ENCODE assay signal across 9 cellular contexts in the genomic region with DNA sequence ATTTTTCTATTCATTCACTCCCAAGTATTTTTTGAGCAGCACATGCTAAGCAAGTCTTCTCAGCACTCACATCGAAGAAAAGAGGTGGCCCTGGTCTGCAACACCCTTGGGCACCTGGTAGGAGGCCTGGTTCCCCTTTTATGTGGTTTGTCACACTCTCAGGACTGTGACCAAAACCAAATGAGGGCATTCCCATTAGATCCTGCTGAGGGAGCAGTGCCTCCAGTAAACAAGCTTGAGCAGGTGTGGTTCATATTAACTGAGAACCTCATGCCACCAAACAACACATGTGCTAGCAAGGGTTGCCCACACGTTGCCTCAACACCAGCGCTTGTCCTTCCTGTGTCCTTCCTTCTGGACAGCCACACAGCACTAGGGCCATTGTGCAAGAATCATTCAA. TPM values are rescaled to one million over a fixed set of nuclear protein-coding genes. Genes with fewer than 3 reads are reported as not detected.
DNase-seq lines count a peak whose midpoint lies in the region; ATAC-seq and TF ChIP-seq lines count a peak whose summit lies in the region.
"Had no signal": no experiment of that assay in that cellular context is flagged by ENCODE, and none has a peak within 500 bp of the region (broad histone marks: within the 10 kb centered on the region; RNA-seq: fewer than 3 reads in every experiment).

No MANE protein-coding gene starts in this region.

- no peak for TF ChIP-seq POLR2A in gastroesophageal sphincter (IDR thresholded peaks at IDR 0.05)

- H3K27ac ChIP-seq in hepatocyte (no peak overlapping the region), gastroesophageal sphincter (no peak overlapping the region)

- H3K9me2 ChIP-seq in hepatocyte (replicated peaks; ENCODE audit: insufficient read depth), result no peaks in the 10 kb centered on the region

- no peaks in the 10 kb centered on the region for H3K27me3 ChIP-seq in hepatocyte
- H3K27me3 ChIP-seq in gastroesophageal sphincter, result no peaks in the 10 kb centered on the region

- H2AFZ ChIP-seq in hepatocyte, result no peak overlapping the region

- TF ChIP-seq CTCF in hepatocyte (IDR thresholded peaks at IDR 0.05; ENCODE audit: poor library complexity) (no peak), gastroesophageal sphincter (IDR thresholded peaks at IDR 0.05) (no peak)

- H3K4me3 ChIP-seq in hepatocyte (no peak overlapping the region), gastroesophageal sphincter (no peak overlapping the region)

- 89% methylated on average over 3 of the region's 3 CpGs for WGBS in hepatocyte (ENCODE audit: low lambda C conversion rate, missing lambda C conversion rate)
- 89 to 95% methylated on average over 3 of the region's 3 CpGs for WGBS in gastroesophageal sphincter (ENCODE audit: low coverage in 1 of 2), 2 donors

- peak overlapping the region; percentile 37 for H3K27ac Mint-ChIP-seq in stimulated activated naive B cell treated with anti-CD40 and anti-IgM and Interleukin-4, amounts not matched to agents 10 μg/mL and 1 μg/mL and 100 μg/mL, for 72 hours
- H3K27ac Mint-ChIP-seq in activated CD4-positive, alpha-beta T cell treated with anti-CD3 and anti-CD28 coated beads, Interleukin-2, amount 10 ng/mL, durations not matched to agents 7 days and 5 days, result no peak overlapping the region
- H3K27ac Mint-ChIP-seq: brain had no signal

- H4K20me1 ChIP-seq in hepatocyte (ENCODE audit: insufficient read depth, poor library complexity, severe bottlenecking), result no peaks in the 10 kb centered on the region

- ATAC-seq in HG02884 (IDR thresholded peaks at IDR 0.05; ENCODE audit: unreplicated experiment) (peak; percentile 76), gastroesophageal sphincter (no peak)
- ATAC-seq in stimulated activated naive B cell treated with anti-CD40 and anti-IgM and Interleukin-4, amounts not matched to agents 10 μg/mL and 1 μg/mL and 100 μg/mL, for 72 hours (replicated peaks), result peak; percentile 85 to 86

- DNase-seq in NCI-H748 (lab: John Stamatoyannopoulos, UW; ENCODE audit: unreplicated experiment) (peak; percentile 20), NCI-H748 treated with DMSO at 0.1 percent for 48 hours (lab: John Stamatoyannopoulos, UW) (no peak), NCI-H69 (lab: John Stamatoyannopoulos, UW) (peak; percentile 49), hepatocyte (ENCODE audit: low spot score) (no peak)
- peak; percentile 72 for DNase-seq in stimulated activated naive B cell treated with anti-CD40 and anti-IgM and Interleukin-4, amounts not matched to agents 10 μg/mL and 1 μg/mL and 100 μg/mL, for 72 hours
- DNase-seq in activated CD4-positive, alpha-beta T cell treated with anti-CD3 and anti-CD28 coated beads, Interleukin-2, amount 10 ng/mL, durations not matched to agents 7 days and 5 days, result no peak

- CTCF ChIA-PET in activated CD4-positive, alpha-beta T cell treated with anti-CD3 and anti-CD28 coated beads, Interleukin-2, amount 10 ng/mL, durations not matched to agents 7 days and 5 days (lab: Charles Lee), result interaction anchor here (1.0 kb wide), 1 partner anchor 29 kb away, joined by 3 read pairs; no protein-coding TSS in a partner anchor

- H3K4me1 ChIP-seq in hepatocyte (ENCODE audit: insufficient read depth) (no peaks in the 10 kb centered on the region), gastroesophageal sphincter (no peaks in the 10 kb centered on the region)

- H3K4me3 Mint-ChIP-seq in stimulated activated naive B cell treated with anti-CD40 and anti-IgM and Interleukin-4, amounts not matched to agents 10 μg/mL and 1 μg/mL and 100 μg/mL, for 72 hours, result peak overlapping the region in 1 of 2 donors; percentile 37
- no peak overlapping the region for H3K4me3 Mint-ChIP-seq in activated CD4-positive, alpha-beta T cell treated with anti-CD3 and anti-CD28 coated beads, Interleukin-2, amount 10 ng/mL, durations not matched to agents 7 days and 5 days
- H3K4me3 Mint-ChIP-seq: brain had no signal

- H3K9me3 ChIP-seq in hepatocyte (ENCODE audit: low read depth) (no peaks in the 10 kb centered on the region), gastroesophageal sphincter (no peaks in the 10 kb centered on the region)

- H3K27me3 Mint-ChIP-seq in stimulated activated naive B cell treated with anti-CD40 and anti-IgM and Interleukin-4, amounts not matched to agents 10 μg/mL and 1 μg/mL and 100 μg/mL, for 72 hours, result no peaks in the 10 kb centered on the region
- peaks cover 17% of the 10 kb centered on the region for H3K27me3 Mint-ChIP-seq in activated CD4-positive, alpha-beta T cell treated with anti-CD3 and anti-CD28 coated beads, Interleukin-2, amount 10 ng/mL, durations not matched to agents 7 days and 5 days

- H3K4me2 ChIP-seq in hepatocyte, result no peak overlapping the region

- H3K36me3 Mint-ChIP-seq in stimulated activated naive B cell treated with anti-CD40 and anti-IgM and Interleukin-4, amounts not matched to agents 10 μg/mL and 1 μg/mL and 100 μg/mL, for 72 hours, result no peaks in the 10 kb centered on the region
- no peaks in the 10 kb centered on the region for H3K36me3 Mint-ChIP-seq in activated CD4-positive, alpha-beta T cell treated with anti-CD3 and anti-CD28 coated beads, Interleukin-2, amount 10 ng/mL, durations not matched to agents 7 days and 5 days (ENCODE audit: low read depth)
- H3K36me3 Mint-ChIP-seq: brain had no signal

- no peaks in the 10 kb centered on the region for H3K79me2 ChIP-seq in hepatocyte

- peaks cover 39 to 57% of the 10 kb centered on the region in 2 donors for H3K4me1 Mint-ChIP-seq in stimulated activated naive B cell treated with anti-CD40 and anti-IgM and Interleukin-4, amounts not matched to agents 10 μg/mL and 1 μg/mL and 100 μg/mL, for 72 hours
- no peaks in the 10 kb centered on the region for H3K4me1 Mint-ChIP-seq in activated CD4-positive, alpha-beta T cell treated with anti-CD3 and anti-CD28 coated beads, Interleukin-2, amount 10 ng/mL, durations not matched to agents 7 days and 5 days

- POLR2A ChIA-PET in activated CD4-positive, alpha-beta T cell treated with anti-CD3 and anti-CD28 coated beads, Interleukin-2, amount 10 ng/mL, durations not matched to agents 7 days and 5 days (lab: Charles Lee), result no interaction called here

- H3K36me3 ChIP-seq in hepatocyte (replicated peaks; ENCODE audit: insufficient read depth, low read depth) (no peaks in the 10 kb centered on the region), gastroesophageal sphincter (no peaks in the 10 kb centered on the region)

- TF ChIP-seq EP300 in gastroesophageal sphincter (IDR thresholded peaks at IDR 0.05), result no peak

- H3K9me3 Mint-ChIP-seq in stimulated activated naive B cell treated with anti-CD40 and anti-IgM and Interleukin-4, amounts not matched to agents 10 μg/mL and 1 μg/mL and 100 μg/mL, for 72 hours, result no peaks in the 10 kb centered on the region
- H3K9me3 Mint-ChIP-seq in activated CD4-positive, alpha-beta T cell treated with anti-CD3 and anti-CD28 coated beads, Interleukin-2, amount 10 ng/mL, durations not matched to agents 7 days and 5 days, result no peaks in the 10 kb centered on the region

RNA-seq across cellular contexts. Expression of a gene that starts 26.9 kb away (rescaled TPM):
- under 1 TPM; 0.56 to 0.92 TPM for total RNA-seq in activated CD4-positive, alpha-beta T cell treated with anti-CD3 and anti-CD28 coated beads, Interleukin-2, amount 10 ng/mL, durations not matched to agents 7 days and 5 days
- 3.6 and 4.9 TPM in 2 replicates for total RNA-seq in hepatocyte
- polyA plus RNA-seq in hepatocyte, result 2.2 and 5.1 TPM in 2 replicates
- 10 to 100 TPM in 2 of 4 donors, 1 to 10 TPM in 2; 4.0 to 15.3 (median 10.4) TPM for total RNA-seq in gastroesophageal sphincter

Comparison
In these comparisons a context has a peak if more than half of its experiments do, and no peak if none do; other contexts are left out.
1. DNase-seq: peak in NCI-H748 (single experiment), NCI-H69 (single experiment) and stimulated activated naive B cell treated with anti-CD40 and anti-IgM and Interleukin-4, amounts not matched to agents 10 μg/mL and 1 μg/mL and 100 μg/mL, for 72 hours (single experiment); none in NCI-H748 treated with DMSO at 0.1 percent for 48 hours (single experiment), activated CD4-positive, alpha-beta T cell treated with anti-CD3 and anti-CD28 coated beads, Interleukin-2, amount 10 ng/mL, durations not matched to agents 7 days and 5 days (single experiment) and hepatocyte (single experiment).